ENCODE assay signal across 1 cellular context in the genomic region with DNA sequence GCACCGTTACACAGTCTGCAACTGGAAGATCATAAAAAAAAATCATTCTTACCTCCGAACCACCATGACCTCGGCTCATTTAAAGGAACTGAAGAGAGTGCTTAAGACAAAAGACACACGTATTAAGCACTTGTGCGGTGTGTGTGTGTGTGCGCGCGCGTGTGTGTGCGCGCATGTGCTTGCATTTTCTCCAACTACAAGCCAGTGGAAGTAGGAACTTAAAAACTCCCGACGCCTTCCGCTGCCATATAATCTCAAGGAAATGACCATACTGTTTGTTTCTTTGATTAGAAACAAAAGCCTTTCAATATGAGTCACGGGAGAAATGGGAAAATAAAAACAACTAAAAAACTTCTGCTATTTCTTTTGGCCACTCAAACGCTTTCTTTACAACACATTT.
TF ChIP-seq lines count a peak whose summit lies in the region.

No MANE protein-coding gene starts in this region.

TF ChIP-seq in GM23338, 12 proteins besides CTCF, POLR2A, EP300 and RAD21 (continued from another document):
- TF ChIP-seq, protein P1, sequence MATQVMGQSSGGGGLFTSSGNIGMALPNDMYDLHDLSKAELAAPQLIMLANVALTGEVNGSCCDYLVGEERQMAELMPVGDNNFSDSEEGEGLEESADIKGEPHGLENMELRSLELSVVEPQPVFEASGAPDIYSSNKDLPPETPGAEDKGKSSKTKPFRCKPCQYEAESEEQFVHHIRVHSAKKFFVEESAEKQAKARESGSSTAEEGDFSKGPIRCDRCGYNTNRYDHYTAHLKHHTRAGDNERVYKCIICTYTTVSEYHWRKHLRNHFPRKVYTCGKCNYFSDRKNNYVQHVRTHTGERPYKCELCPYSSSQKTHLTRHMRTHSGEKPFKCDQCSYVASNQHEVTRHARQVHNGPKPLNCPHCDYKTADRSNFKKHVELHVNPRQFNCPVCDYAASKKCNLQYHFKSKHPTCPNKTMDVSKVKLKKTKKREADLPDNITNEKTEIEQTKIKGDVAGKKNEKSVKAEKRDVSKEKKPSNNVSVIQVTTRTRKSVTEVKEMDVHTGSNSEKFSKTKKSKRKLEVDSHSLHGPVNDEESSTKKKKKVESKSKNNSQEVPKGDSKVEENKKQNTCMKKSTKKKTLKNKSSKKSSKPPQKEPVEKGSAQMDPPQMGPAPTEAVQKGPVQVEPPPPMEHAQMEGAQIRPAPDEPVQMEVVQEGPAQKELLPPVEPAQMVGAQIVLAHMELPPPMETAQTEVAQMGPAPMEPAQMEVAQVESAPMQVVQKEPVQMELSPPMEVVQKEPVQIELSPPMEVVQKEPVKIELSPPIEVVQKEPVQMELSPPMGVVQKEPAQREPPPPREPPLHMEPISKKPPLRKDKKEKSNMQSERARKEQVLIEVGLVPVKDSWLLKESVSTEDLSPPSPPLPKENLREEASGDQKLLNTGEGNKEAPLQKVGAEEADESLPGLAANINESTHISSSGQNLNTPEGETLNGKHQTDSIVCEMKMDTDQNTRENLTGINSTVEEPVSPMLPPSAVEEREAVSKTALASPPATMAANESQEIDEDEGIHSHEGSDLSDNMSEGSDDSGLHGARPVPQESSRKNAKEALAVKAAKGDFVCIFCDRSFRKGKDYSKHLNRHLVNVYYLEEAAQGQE (IDR thresholded peaks at IDR 0.05; ENCODE audit: unreplicated experiment), result no peak
- TF ChIP-seq EZH2phosphoT487 (IDR thresholded peaks at IDR 0.05; ENCODE audit: unreplicated experiment) (no peak), ZNF114 (CRISPR knock-in tag; IDR thresholded peaks at IDR 0.05) (no peak), ZNF331 (CRISPR knock-in tag; IDR thresholded peaks at IDR 0.05; ENCODE audit: low read depth) (no peak), JUNB (IDR thresholded peaks at IDR 0.05; ENCODE audit: unreplicated experiment) (no peak), STAT1 (IDR thresholded peaks at IDR 0.05; ENCODE audit: unreplicated experiment) (no peak), CREB1 (CRISPR knock-in tag; IDR thresholded peaks at IDR 0.05; ENCODE audit: low read depth) (no peak), ETS1 (IDR thresholded peaks at IDR 0.05) (no peak), NANOG (IDR thresholded peaks at IDR 0.05; ENCODE audit: borderline replicate concordance) (no peak), EZH2 (IDR thresholded peaks at IDR 0.05; ENCODE audit: low read depth, unreplicated experiment) (no peak)
TF ChIP-seq in GM23338: peak in this region for 0.
